ENCODE assay signal across 34 cellular contexts in the genomic region with DNA sequence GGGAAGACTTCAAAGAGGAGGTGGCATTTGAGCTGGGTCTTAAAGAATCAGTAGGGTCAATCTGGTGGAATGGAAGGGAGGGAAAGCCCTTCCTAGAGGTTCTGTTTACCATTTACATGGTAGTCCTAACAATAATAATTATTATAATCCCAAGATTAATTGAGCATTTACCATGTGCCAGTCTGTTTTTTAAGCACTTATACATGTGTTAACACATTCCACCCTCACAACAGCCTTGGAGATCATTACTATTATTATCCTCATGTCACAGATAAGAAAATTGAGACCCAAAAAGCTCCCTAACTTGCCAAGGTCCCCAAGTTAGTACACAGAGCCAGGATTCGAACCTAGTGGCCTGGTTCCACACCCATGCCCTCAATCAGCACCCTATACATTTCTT. TPM values are rescaled to one million over a fixed set of nuclear protein-coding genes. Genes with fewer than 3 reads are reported as not detected.
"Had no signal": no experiment of that assay in that cellular context is flagged by ENCODE, and none has a peak within 500 bp of the region (broad histone marks: within the 10 kb centered on the region; RNA-seq: fewer than 3 reads in every experiment).

No MANE protein-coding gene starts in this region.

- H3K27me3 ChIP-seq: adrenal gland, body of pancreas, brain microvascular endothelial cell, breast epithelium had no signal

- H3K36me3 ChIP-seq: adrenal gland, brain microvascular endothelial cell, breast epithelium had no signal

- H3K27ac ChIP-seq: adrenal gland, body of pancreas, brain microvascular endothelial cell, VCaP had no signal

- DNase-seq: activated B cell treated with CpG ODN at 0.5 μM for 24 hours; activated CD4-positive, alpha-beta memory T cell treated with anti-CD3 and anti-CD28 coated beads for 36 hours; activated CD4-positive, alpha-beta T cell treated with anti-CD3 and anti-CD28 coated beads for 4 hours; activated CD4-positive, alpha-beta T cell treated with anti-CD3 and anti-CD28 coated beads, Interleukin-2, amount 10 ng/mL, durations not matched to agents 24 days and 14 days; activated CD4-positive, alpha-beta T cell treated with anti-CD3 and anti-CD28 coated beads, Interleukin-2, amount 50 U/mL, for 4 hours; activated CD4-positive, CD25-positive, alpha-beta regulatory T cell treated with anti-CD3 and anti-CD28 coated beads, Interleukin-2, amount 50 U/mL, for 72 hours; activated CD8-positive, alpha-beta memory T cell treated with anti-CD3 and anti-CD28 coated beads, Interleukin-2, amount 50 U/mL, for 4 hours; activated CD8-positive, alpha-beta T cell treated with anti-CD3 and anti-CD28 coated beads for 36 hours; activated effector memory CD4-positive, alpha-beta T cell treated with anti-CD3 and anti-CD28 coated beads, Interleukin-2, amount 50 U/mL, for 16 hours; activated gamma-delta T cell treated with Interleukin-2 at 50 U/mL for 16 hours; activated naive CD4-positive, alpha-beta T cell; activated naive CD4-positive, alpha-beta T cell treated with anti-CD3 and anti-CD28 coated beads for 36 hours; activated naive CD4-positive, alpha-beta T cell treated with anti-CD3 and anti-CD28 coated beads, Interleukin-2, amount 50 U/mL, for 16 hours; activated naive CD8-positive, alpha-beta T cell treated with anti-CD3 and anti-CD28 coated beads for 36 hours; activated T-cell treated with anti-CD3 and anti-CD28 coated beads for 4 hours; activated T-cell treated with anti-CD3 and anti-CD28 coated beads, Interleukin-2, amount 50 U/mL, for 1 hour; activated T-cell treated with anti-CD3 and anti-CD28 coated beads, Interleukin-2, amount 50 U/mL, for 4 hours; activated T-cell treated with anti-CD3 and anti-CD28 coated beads, Interleukin-2, amount 50 U/mL, for 72 hours; adrenal gland; amniotic stem cell; aorta; body of pancreas; brain microvascular endothelial cell; central memory CD4-positive, alpha-beta T cell; T-helper 1 cell; T-helper 2 cell; T-helper 9 cell had no signal

- H3K4me1 ChIP-seq: adrenal gland, body of pancreas, breast epithelium had no signal

- H3K9me3 ChIP-seq: adrenal gland, body of pancreas, breast epithelium had no signal

- FAIRE-seq: astrocyte, TTC549 had no signal

- ATAC-seq: activated CD8-positive, alpha-beta T cell treated with anti-CD3 and anti-CD28 coated beads for 36 hours; activated naive CD4-positive, alpha-beta T cell treated with anti-CD3 and anti-CD28 coated beads, Interleukin-2, amount 50 U/mL, for 72 hours; activated T-cell treated with anti-CD3 and anti-CD28 coated beads, Interleukin-2, amount 50 U/mL, for 4 hours; activated T-cell treated with anti-CD3 and anti-CD28 coated beads, Interleukin-2, amount 50 U/mL, for 72 hours; activated T-helper 17 cell treated with anti-CD3 and anti-CD28 coated beads, Interleukin-2, amount 50 U/mL, for 72 hours; body of pancreas had no signal

- H3K4me3 ChIP-seq: adrenal gland, body of pancreas, breast epithelium had no signal

RNA-seq across cellular contexts. Expression of gene GLIS1, which starts 10.8 kb away (rescaled TPM):
- total RNA-seq: activated B cell treated with CpG ODN at 0.5 μM for 24 hours; activated CD4-positive, alpha-beta memory T cell treated with anti-CD3 and anti-CD28 coated beads for 36 hours; activated CD4-positive, alpha-beta T cell treated with anti-CD3 and anti-CD28 coated beads, Interleukin-2, amount 10 ng/mL, durations not matched to agents 24 days and 14 days; activated CD8-positive, alpha-beta memory T cell treated with anti-CD3 and anti-CD28 coated beads for 36 hours; activated CD8-positive, alpha-beta T cell treated with anti-CD3 and anti-CD28 coated beads for 36 hours; activated naive CD4-positive, alpha-beta T cell treated with anti-CD3 and anti-CD28 coated beads for 36 hours; activated naive CD4-positive, alpha-beta T cell treated with anti-CD3 and anti-CD28 coated beads, Interleukin-2, amount 50 U/mL, for 72 hours; activated T-cell treated with anti-CD3 and anti-CD28 coated beads, Interleukin-2, amount 50 U/mL, for 4 hours; activated T-cell treated with anti-CD3 and anti-CD28 coated beads, Interleukin-2, amount 50 U/mL, for 72 hours; activated T-helper 17 cell treated with anti-CD3 and anti-CD28 coated beads, Interleukin-2, amount 50 U/mL, for 72 hours had no signal
